Comparison of ENCODE assay signal across 8 cellular contexts in genomic region chr22:24592846-24593809, GRCh38. TPM values are rescaled to one million over a fixed set of nuclear protein-coding genes. Genes with fewer than 3 reads are reported as not detected.
A peak's percentile ranks its signal among the peaks of the same experiment; 100 is the strongest.
DNase-seq lines count a peak whose midpoint lies in the region; ATAC-seq, FAIRE-seq and TF ChIP-seq lines count a peak whose summit lies in the region.

Gene LRRC75B (minus strand): TSS chr22:24593073. CDS start chr22:24593039, 34 bp downstream.

- H3K36me3 Mint-ChIP-seq in activated T-cell treated with anti-CD3 and anti-CD28 coated beads, Interleukin-2, amount 50 U/mL, for 24 hours (ENCODE audit: low read depth) = no peaks in the 10 kb centered on the region
- H3K36me3 Mint-ChIP-seq in activated T-helper 2 cell treated with anti-CD3 and anti-CD28 coated beads, Interferon-gamma antibody, Interleukin-2, Interleukin-4, amounts not matched to agents 10 μg/mL and 5 μg/mL and 100 μg/mL, durations not matched to agents 14 hours and 24 hours and 36 hours (ENCODE audit: low read depth) = no peaks in the 10 kb centered on the region
- no peaks in the 10 kb centered on the region for H3K36me3 Mint-ChIP-seq in natural killer cell

- peaks cover 14% of the 10 kb centered on the region for H3K27me3 Mint-ChIP-seq in activated T-cell treated with anti-CD3 and anti-CD28 coated beads, Interleukin-2, amount 50 U/mL, for 24 hours
- H3K27me3 Mint-ChIP-seq in activated T-helper 2 cell treated with anti-CD3 and anti-CD28 coated beads, Interferon-gamma antibody, Interleukin-2, Interleukin-4, amounts not matched to agents 10 μg/mL and 5 μg/mL and 100 μg/mL, durations not matched to agents 14 hours and 24 hours and 36 hours (ENCODE audit: low read depth) = peaks cover 1% of the 10 kb centered on the region
- H3K27me3 Mint-ChIP-seq in natural killer cell (ENCODE audit: low read depth in 2 of 2) = peaks cover 0 to 2% of the 10 kb centered on the region in 2 donors

- FAIRE-seq in frontal cortex (lab: Jason Lieb, UNC) = no peak

- ATAC-seq in HG02642 (IDR thresholded peaks at IDR 0.05; ENCODE audit: poor library complexity, unreplicated experiment) (peak; percentile 82), natural killer cell (peak; percentile 71 to 93 (median 86))

- TF ChIP-seq POLR2A in transverse colon (IDR thresholded peaks at IDR 0.05) = peak; percentile 53

- no peaks in the 10 kb centered on the region for H3K9me3 Mint-ChIP-seq in activated T-cell treated with anti-CD3 and anti-CD28 coated beads, Interleukin-2, amount 50 U/mL, for 24 hours
- no peaks in the 10 kb centered on the region for H3K9me3 Mint-ChIP-seq in activated T-helper 2 cell treated with anti-CD3 and anti-CD28 coated beads, Interferon-gamma antibody, Interleukin-2, Interleukin-4, amounts not matched to agents 10 μg/mL and 5 μg/mL and 100 μg/mL, durations not matched to agents 14 hours and 24 hours and 36 hours
- no peaks in the 10 kb centered on the region for H3K9me3 Mint-ChIP-seq in natural killer cell

- no peak within 1 kb of the TSS for H3K27ac Mint-ChIP-seq in activated T-cell treated with anti-CD3 and anti-CD28 coated beads, Interleukin-2, amount 50 U/mL, for 24 hours
- H3K27ac Mint-ChIP-seq in activated T-helper 2 cell treated with anti-CD3 and anti-CD28 coated beads, Interferon-gamma antibody, Interleukin-2, Interleukin-4, amounts not matched to agents 10 μg/mL and 5 μg/mL and 100 μg/mL, durations not matched to agents 14 hours and 24 hours and 36 hours = peak within 1 kb of the TSS; percentile 71
- H3K27ac Mint-ChIP-seq in natural killer cell = peak within 1 kb of the TSS in 1 of 2 donors; percentile 54

- no peak for TF ChIP-seq CTCF in natural killer cell (IDR thresholded peaks at IDR 0.05)
- no peak for TF ChIP-seq CTCF in transverse colon (IDR thresholded peaks at IDR 0.05)

- H3K4me1 Mint-ChIP-seq in activated T-cell treated with anti-CD3 and anti-CD28 coated beads, Interleukin-2, amount 50 U/mL, for 24 hours (ENCODE audit: low read depth) = peaks cover 6% of the 10 kb centered on the region
- peaks cover 4% of the 10 kb centered on the region for H3K4me1 Mint-ChIP-seq in activated T-helper 2 cell treated with anti-CD3 and anti-CD28 coated beads, Interferon-gamma antibody, Interleukin-2, Interleukin-4, amounts not matched to agents 10 μg/mL and 5 μg/mL and 100 μg/mL, durations not matched to agents 14 hours and 24 hours and 36 hours (ENCODE audit: low read depth)
- H3K4me1 Mint-ChIP-seq in natural killer cell = peaks cover 0 to 6% of the 10 kb centered on the region in 2 donors

- H3K27ac ChIP-seq in transverse colon = peak within 1 kb of the TSS; percentile 85 to 88 (median 86)

- 25 to 88% methylated on average over 7 to 46 of the region's 83 CpGs for WGBS in transverse colon (ENCODE audit: low coverage in 1 of 2), 2 donors

- no peaks in the 10 kb centered on the region for H3K9me3 ChIP-seq in transverse colon

- DNase-seq in activated T-cell treated with anti-CD3 and anti-CD28 coated beads, Interleukin-2, amount 50 U/mL, for 24 hours = peak; percentile 59
- DNase-seq in activated T-cell treated with anti-CD3 and anti-CD28 coated beads, Interleukin-2, amount 50 U/mL, for 1 hour = no peak
- peak; percentile 78 for DNase-seq in NCI-H2227 (lab: John Stamatoyannopoulos, UW; ENCODE audit: unreplicated experiment)
- DNase-seq in activated T-helper 2 cell treated with anti-CD3 and anti-CD28 coated beads, Interferon-gamma antibody, Interleukin-2, Interleukin-4, amounts not matched to agents 10 μg/mL and 5 μg/mL and 100 μg/mL, durations not matched to agents 14 hours and 24 hours and 36 hours (ENCODE audit: low spot score) = peak; percentile 30
- DNase-seq in frontal cortex (ENCODE audit: low spot score in 2 of 2) = peak; percentile 83 to 92
- DNase-seq in natural killer cell = peak; percentile 27
- DNase-seq in transverse colon = peak; percentile 93

- peak within 1 kb of the TSS; percentile 68 to 73 (median 69) for H3K4me3 ChIP-seq in transverse colon

- peak within 1 kb of the TSS; percentile 75 for H3K4me3 Mint-ChIP-seq in activated T-cell treated with anti-CD3 and anti-CD28 coated beads, Interleukin-2, amount 50 U/mL, for 24 hours
- H3K4me3 Mint-ChIP-seq in activated T-helper 2 cell treated with anti-CD3 and anti-CD28 coated beads, Interferon-gamma antibody, Interleukin-2, Interleukin-4, amounts not matched to agents 10 μg/mL and 5 μg/mL and 100 μg/mL, durations not matched to agents 14 hours and 24 hours and 36 hours (ENCODE audit: low read depth) = peak within 1 kb of the TSS; percentile 90
- peak within 1 kb of the TSS; percentile 92 for H3K4me3 Mint-ChIP-seq in natural killer cell

- in situ Hi-C loops in transverse colon (cut with MboI; ENCODE audit: low pct_ligation_motif_present in 1 of 4, low pct_unique_long_range_greater_than_20kb in 1 of 4, low sequenced_read_pairs in 3 of 4) = no loop called here

- intact Hi-C loops in activated T-helper 2 cell treated with anti-CD3 and anti-CD28 coated beads, Interferon-gamma antibody, Interleukin-2, Interleukin-4, amounts not matched to agents 10 μg/mL and 5 μg/mL and 100 μg/mL, durations not matched to agents 14 hours and 24 hours and 36 hours (cut with micrococcal nuclease) = no loop called here
- intact Hi-C loops in natural killer cell (cut with micrococcal nuclease) = no loop called here
- intact Hi-C loops in transverse colon (cut with DNase I; ENCODE audit: low total_unique reads) = no loop called here

- H3K36me3 ChIP-seq in transverse colon = no peaks in the 10 kb centered on the region

- H3K27me3 ChIP-seq in transverse colon = no peaks in the 10 kb centered on the region

- no peak for TF ChIP-seq EP300 in transverse colon (IDR thresholded peaks at IDR 0.05; ENCODE audit: low read depth)

- peaks cover 6 to 22% (median 15%) of the 10 kb centered on the region in 4 donors for H3K4me1 ChIP-seq in transverse colon

RNA-seq across cellular contexts. Expression of gene LRRC75B, which starts in this region (rescaled TPM):
- 4.5 and 4.7 TPM in 2 replicates for total RNA-seq in activated T-helper 2 cell treated with anti-CD3 and anti-CD28 coated beads, Interferon-gamma antibody, Interleukin-2, Interleukin-4, amounts not matched to agents 10 μg/mL and 5 μg/mL and 100 μg/mL, durations not matched to agents 14 hours and 24 hours and 36 hours
- total RNA-seq in frontal cortex (8.2 TPM), natural killer cell (1 to 10 TPM; 1.7 to 4.8 (median 2.3) TPM), transverse colon (10 to 100 TPM; 13.3 to 20.6 (median 16.6) TPM)
